Comparison of ENCODE assay signal across 1 cellular context in genomic region chr16:57946181-57946801, GRCh38.
TF ChIP-seq lines count a peak whose summit lies in the region.

No MANE protein-coding gene starts in this region.

TF ChIP-seq in SK-N-SH treated with all-trans-retinoic acid at 6 μM for 48 hours, 23 proteins besides CTCF, POLR2A, EP300 and RAD21:
- TF ChIP-seq PATZ1 (CRISPR knock-in tag; IDR thresholded peaks at IDR 0.05; ENCODE audit: borderline replicate concordance) (no peak), ISL1 (CRISPR knock-in tag; IDR thresholded peaks at IDR 0.05) (no peak), ZNF8 (CRISPR knock-in tag; IDR thresholded peaks at IDR 0.05) (no peak), POU6F1 (CRISPR knock-in tag; IDR thresholded peaks at IDR 0.05; ENCODE audit: borderline replicate concordance, low read depth) (no peak), RARB (CRISPR knock-in tag; IDR thresholded peaks at IDR 0.05) (no peak), BACH2 (CRISPR knock-in tag; IDR thresholded peaks at IDR 0.05; ENCODE audit: borderline replicate concordance) (no peak), PPARA (CRISPR knock-in tag; IDR thresholded peaks at IDR 0.05; ENCODE audit: borderline replicate concordance) (no peak), OSR1 (CRISPR knock-in tag; IDR thresholded peaks at IDR 0.05) (no peak), CSDC2 (CRISPR knock-in tag; IDR thresholded peaks at IDR 0.05) (no peak), ZC3H10 (CRISPR knock-in tag; IDR thresholded peaks at IDR 0.05) (no peak), CREB5 (CRISPR knock-in tag; IDR thresholded peaks at IDR 0.05; ENCODE audit: low read depth) (no peak), ESRRG (CRISPR knock-in tag; IDR thresholded peaks at IDR 0.05) (no peak)
